Comparison of ENCODE assay signal across 23 cellular contexts in genomic region chr5:65553941-65554340, GRCh38. TPM values are rescaled to one million over a fixed set of nuclear protein-coding genes. Genes with fewer than 3 reads are reported as not detected.
"Had no signal": no experiment of that assay in that cellular context is flagged by ENCODE, and none has a peak within 500 bp of the region (broad histone marks: within the 10 kb centered on the region; RNA-seq: fewer than 3 reads in every experiment).

No MANE protein-coding gene starts in this region.

- H3K9me3 ChIP-seq: lower lobe of right lung, prostate gland, right atrium auricular region, suprapubic skin, transverse colon, upper lobe of right lung, uterus had no signal

- H3K27me3 Mint-ChIP-seq: memory B cell; naive thymus-derived CD4-positive, alpha-beta T cell; stimulated activated naive CD8-positive, alpha-beta T cell treated with anti-CD3 and anti-CD28 coated beads, Interleukin-15, amount 100 ng/mL, for 72 hours had no signal

- H3K27ac ChIP-seq: coronary artery, lower lobe of right lung, neural progenitor cell, prostate gland, right atrium auricular region, suprapubic skin, transverse colon, upper lobe of right lung, uterus had no signal

- H3K27me3 ChIP-seq: neural progenitor cell, right atrium auricular region, suprapubic skin, transverse colon, upper lobe of right lung, uterus had no signal

- ATAC-seq: left ventricle myocardium superior; lower lobe of right lung; naive thymus-derived CD4-positive, alpha-beta T cell; sciatic nerve; stimulated activated naive CD8-positive, alpha-beta T cell treated with anti-CD3 and anti-CD28 coated beads, Interleukin-15, amount 100 ng/mL, for 72 hours; upper lobe of right lung had no signal

- H3K9me3 Mint-ChIP-seq: memory B cell; naive thymus-derived CD4-positive, alpha-beta T cell; nephron; neural progenitor cell; stimulated activated naive CD8-positive, alpha-beta T cell treated with anti-CD3 and anti-CD28 coated beads, Interleukin-15, amount 100 ng/mL, for 72 hours had no signal

- H3K4me2 ChIP-seq: neural progenitor cell, smooth muscle cell had no signal

- H3K27ac Mint-ChIP-seq: memory B cell; mesothelial cell of epicardium; nephron; neural progenitor cell; stimulated activated naive CD8-positive, alpha-beta T cell treated with anti-CD3 and anti-CD28 coated beads, Interleukin-15, amount 100 ng/mL, for 72 hours had no signal

- H2AFZ ChIP-seq: neural progenitor cell had no signal

- H3K4me1 ChIP-seq: lower lobe of right lung, neural progenitor cell, prostate gland, right atrium auricular region, suprapubic skin, transverse colon, upper lobe of right lung, uterus had no signal

- H3K4me3 Mint-ChIP-seq: memory B cell; mesothelial cell of epicardium; naive thymus-derived CD4-positive, alpha-beta T cell; nephron; neural progenitor cell; stimulated activated naive CD8-positive, alpha-beta T cell treated with anti-CD3 and anti-CD28 coated beads, Interleukin-15, amount 100 ng/mL, for 72 hours had no signal

- H3K9ac ChIP-seq: neural progenitor cell had no signal

- DNase-seq: head of caudate nucleus; left ventricle myocardium superior; lower lobe of right lung; naive thymus-derived CD4-positive, alpha-beta T cell; stimulated activated CD4-positive, alpha-beta T cell treated with anti-CD3 and anti-CD28 coated beads, Interleukin-12 subunit alpha, Interleukin-12 subunit beta, amount 100 ng/mL, for 4 hours; stimulated activated CD4-positive, alpha-beta T cell treated with anti-CD3 and anti-CD28 coated beads, Interleukin-1b, Interleukin-23, amount 100 ng/mL, for 48 hours; stimulated activated CD4-positive, alpha-beta T cell treated with anti-CD3 and anti-CD28 coated beads, Interleukin-4, amount 100 ng/mL, for 1 hour; stimulated activated CD8-positive, alpha-beta memory T cell treated with anti-CD3 and anti-CD28 coated beads, Interleukin-4, amount 100 ng/mL, for 48 hours; stimulated activated naive CD4-positive, alpha-beta T cell; stimulated activated naive CD8-positive, alpha-beta T cell treated with anti-CD3 and anti-CD28 coated beads, Interleukin-15, amount 100 ng/mL, for 72 hours; transverse colon; upper lobe of right lung; uterus had no signal

- H3K4me3 ChIP-seq: coronary artery, lower lobe of right lung, neural progenitor cell, prostate gland, right atrium auricular region, smooth muscle cell, suprapubic skin, transverse colon, upper lobe of right lung, uterus had no signal

- H3K36me3 ChIP-seq: lower lobe of right lung, neural progenitor cell, prostate gland, right atrium auricular region, suprapubic skin, transverse colon, upper lobe of right lung, uterus had no signal

- H3K4me1 Mint-ChIP-seq: memory B cell, mesothelial cell of epicardium, nephron, neural progenitor cell had no signal

RNA-seq across cellular contexts. Expression of gene CENPK, which starts 9.0 kb away (rescaled TPM):
- total RNA-seq: right atrium auricular region had no signal
